ENCODE assay signal across 1 cellular context in genomic region chr10:79349766-79350406, GRCh38.
TF ChIP-seq lines count a peak whose summit lies in the region.

No MANE protein-coding gene starts in this region.

TF ChIP-seq in GM12878, 131 proteins besides CTCF, POLR2A, EP300 and RAD21:
- TF ChIP-seq TCF12 (IDR thresholded peaks at IDR 0.05; ENCODE audit: low read depth, low read length) (no peak), PKNOX1 (IDR thresholded peaks at IDR 0.05) (peak; percentile 20; the same call in 1 of the 2 replicates), NR2C1 (IDR thresholded peaks at IDR 0.05) (no peak)
